Comparison of ENCODE assay signal across 8 cellular contexts in genomic region chr19:40802300-40803169, GRCh38. TPM values are rescaled to one million over a fixed set of nuclear protein-coding genes. Genes with fewer than 3 reads are reported as not detected.
DNase-seq lines count a peak whose midpoint lies in the region; ATAC-seq and TF ChIP-seq lines count a peak whose summit lies in the region.

No MANE protein-coding gene starts in this region.

- H3K9ac ChIP-seq in mucosa of rectum (ENCODE audit: low read depth in 1 of 2, low read length in 2 of 2), result peak overlapping the region; percentile 41 to 66

- CTCF ChIA-PET in AG04450 (lab: Charles Lee), result interaction anchor here (0.5 kb wide), 1 partner anchor 11 kb away, joined by 5 read pairs; no protein-coding TSS in a partner anchor

- H3K9me3 ChIP-seq in AG04450 (ENCODE audit: control insufficient read depth, insufficient read depth, low read length), result no peaks in the 10 kb centered on the region; the same call in 1 of the 2 replicates
- H3K9me3 ChIP-seq in mucosa of rectum (ENCODE audit: control insufficient read depth in 2 of 2, low read length in 2 of 2), result no peaks in the 10 kb centered on the region

- TF ChIP-seq CTCF in AG04450 (IDR thresholded peaks at IDR 0.05; ENCODE audit: low read depth, low read length) (no peak), NB4 (IDR thresholded peaks at IDR 0.05; ENCODE audit: low read depth, low read length) (no peak), chondrocyte (IDR thresholded peaks at IDR 0.05) (no peak)

- H3K36me3 ChIP-seq in mucosa of rectum (ENCODE audit: control insufficient read depth in 2 of 2, insufficient read depth in 2 of 2, low read length in 2 of 2), result peaks cover 18 to 25% of the 10 kb centered on the region in 2 donors

- H3K9me3 Mint-ChIP-seq in chondrocyte (ENCODE audit: low read depth), result no peaks in the 10 kb centered on the region

- H3K4me1 Mint-ChIP-seq in chondrocyte (ENCODE audit: low read depth), result peaks cover 83% of the 10 kb centered on the region

- peaks cover 13% of the 10 kb centered on the region for H3K36me3 Mint-ChIP-seq in chondrocyte (ENCODE audit: low read depth)

- H3K4me3 ChIP-seq in AG04450 (ENCODE audit: low read depth, low read length) (peak overlapping the region; percentile 52), NB4 (ENCODE audit: low read depth, low read length) (peak overlapping the region; percentile 36), mucosa of rectum (ENCODE audit: low read length in 2 of 2) (peak overlapping the region; percentile 48 to 51)

- H3K4me3 Mint-ChIP-seq in chondrocyte (ENCODE audit: unreplicated experiment), result peak overlapping the region; percentile 56

- H3K27ac Mint-ChIP-seq in chondrocyte (ENCODE audit: unreplicated experiment), result peak overlapping the region; percentile 69

- no peak for TF ChIP-seq POLR2A in NB4 (IDR thresholded peaks at IDR 0.05; ENCODE audit: extremely low read depth, insufficient read length)

- no peak for ATAC-seq in HG02678 (IDR thresholded peaks at IDR 0.05; ENCODE audit: unreplicated experiment)
- no peak for ATAC-seq in HG02840 (IDR thresholded peaks at IDR 0.05; ENCODE audit: low FRiP score, unreplicated experiment)
- ATAC-seq in HG03045 (IDR thresholded peaks at IDR 0.05; ENCODE audit: unreplicated experiment), result no peak

- H3K27me3 ChIP-seq in AG04450 (ENCODE audit: control insufficient read depth, insufficient read depth, low read length), result no peaks in the 10 kb centered on the region
- H3K27me3 ChIP-seq in mucosa of rectum (ENCODE audit: control insufficient read depth in 2 of 2, insufficient read depth in 2 of 2, low read length in 2 of 2), result no peaks in the 10 kb centered on the region

- H3K27ac ChIP-seq in AG04450 (ENCODE audit: low read depth, low read length) (peak overlapping the region; percentile 31), mucosa of rectum (ENCODE audit: low read depth in 2 of 2, low read length in 2 of 2) (peak overlapping the region; percentile 85 to 86)

- POLR2A ChIA-PET in AG04450 (lab: Yijun Ruan, JAX), result interaction anchor here (1.2 kb wide), 1 partner anchor 24 kb away, joined by 5 read pairs; the partner anchor contains the start of gene RAB4B

- DNase-seq in AG04450 (ENCODE audit: low read depth, low spot score) (no peak), NB4 (ENCODE audit: low read depth) (peak; percentile 63), chondrocyte (ENCODE audit: low spot score) (no peak), NCI-H2196 (lab: John Stamatoyannopoulos, UW; ENCODE audit: unreplicated experiment) (no peak)

- no peaks in the 10 kb centered on the region for H3K27me3 Mint-ChIP-seq in chondrocyte (ENCODE audit: low read depth)

- H3K4me1 ChIP-seq in mucosa of rectum (ENCODE audit: control insufficient read depth in 2 of 2, insufficient read depth in 2 of 2, low read length in 2 of 2), result peaks cover 76 to 81% of the 10 kb centered on the region in 2 donors

RNA-seq across cellular contexts. Expression of gene EGLN2, which starts 3.5 kb away (rescaled TPM):
- 28.2 and 40.6 TPM in 2 replicates for polyA plus RNA-seq in AG04450 (2011; rRNA removed)
- polyA minus RNA-seq in AG04450 (2011; rRNA and poly(A)+ RNA removed), result 35.8 and 54.2 TPM in 2 replicates
- total RNA-seq in chondrocyte, result 74.6 to 83.1 TPM (median 83.0 TPM) in 3 replicates

RNA-seq across cellular contexts. Expression of gene RAB4B, which starts 24.5 kb away (rescaled TPM):
- polyA plus RNA-seq in AG04450 (2011; rRNA removed), result 14.0 and 16.2 TPM in 2 replicates
- polyA minus RNA-seq in AG04450 (2011; rRNA and poly(A)+ RNA removed), result 6.3 and 12.9 TPM in 2 replicates
- 19.2 to 23.4 TPM (median 23.2 TPM) in 3 replicates for total RNA-seq in chondrocyte

RNA-seq across cellular contexts. Expression of gene MIA, which starts 27.2 kb away (rescaled TPM):
- not detected in 2 replicates for polyA plus RNA-seq in AG04450 (2011; rRNA removed)
- polyA minus RNA-seq in AG04450 (2011; rRNA and poly(A)+ RNA removed), result not detected in 2 replicates
- 1.4 to 2.6 TPM (median 2.4 TPM) in 3 replicates for total RNA-seq in chondrocyte

RNA-seq across cellular contexts. Expression of gene CYP2A6, which starts 47.7 kb away (rescaled TPM):
- polyA plus RNA-seq in AG04450 (2011; rRNA removed), result not detected in 2 replicates
- polyA minus RNA-seq in AG04450 (2011; rRNA and poly(A)+ RNA removed), result not detected in 2 replicates
- total RNA-seq in chondrocyte, result not detected in 3 replicates

RNA-seq across cellular contexts. Expression of gene SNRPA, which starts 51.5 kb away (rescaled TPM):
- 126 and 133 TPM in 2 replicates for polyA plus RNA-seq in AG04450 (2011; rRNA removed)
- polyA minus RNA-seq in AG04450 (2011; rRNA and poly(A)+ RNA removed), result 229 and 285 TPM in 2 replicates
- total RNA-seq in chondrocyte, result 34.9 to 64.6 TPM (median 37.0 TPM) in 3 replicates
